In the genomic region with DNA sequence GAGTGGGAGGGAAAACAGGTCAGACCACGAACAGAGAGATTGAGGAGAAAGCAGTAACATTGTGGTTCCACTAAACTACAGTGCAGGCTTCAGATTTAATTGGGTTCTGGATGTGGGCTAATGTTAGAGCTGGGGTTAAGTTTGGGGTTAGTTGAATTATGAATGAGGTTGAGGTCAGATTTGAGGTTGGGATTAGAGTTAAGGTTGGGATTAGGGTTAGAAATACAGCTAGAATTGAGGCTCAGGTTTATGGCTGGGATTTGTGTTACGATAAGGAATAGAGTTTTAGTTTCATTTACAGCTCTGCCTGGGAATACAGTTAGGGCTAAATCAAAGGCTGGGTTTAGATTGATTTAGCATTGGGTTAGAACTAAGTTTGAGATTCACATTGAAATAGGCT, we compare ENCODE assay signal across 34 cellular contexts. TPM values are rescaled to one million over a fixed set of nuclear protein-coding genes. Genes with fewer than 3 reads are reported as not detected.
"Had no signal": no experiment of that assay in that cellular context is flagged by ENCODE, and none has a peak within 500 bp of the region (broad histone marks: within the 10 kb centered on the region; RNA-seq: fewer than 3 reads in every experiment).

No MANE protein-coding gene starts in this region.

- H3K9me3 ChIP-seq: ovary, psoas muscle, right lobe of liver, sigmoid colon, stomach, thoracic aorta, thyroid gland, tibial nerve, upper lobe of left lung, vagina had no signal

- H3K9ac ChIP-seq: parathyroid adenoma had no signal

- H3K4me3 Mint-ChIP-seq: natural killer cell; nephron progenitor cell; neural crest cell; stimulated activated effector memory CD8-positive, alpha-beta T cell treated with anti-CD3 and anti-CD28 coated beads, Interleukin-12 subunit alpha, Interleukin-12 subunit beta, amount 100 ng/mL, for 72 hours; stimulated activated naive B cell treated with anti-CD40 and anti-IgM and Interleukin-4, amounts not matched to agents 10 μg/mL and 1 μg/mL and 100 μg/mL, for 72 hours; stimulated activated naive CD8-positive, alpha-beta T cell treated with anti-CD3 and anti-CD28 coated beads, Interleukin-15, Interleukin-2, amounts not matched to agents 100 ng/mL and 50 ng/mL, for 24 hours had no signal

- H3K27ac Mint-ChIP-seq: nephron progenitor cell; progenitor cell of endocrine pancreas; stimulated activated naive B cell treated with anti-CD40 and anti-IgM and Interleukin-4, amounts not matched to agents 10 μg/mL and 1 μg/mL and 100 μg/mL, for 72 hours; stimulated activated naive CD8-positive, alpha-beta T cell treated with anti-CD3 and anti-CD28 coated beads, Interleukin-15, Interleukin-2, amounts not matched to agents 100 ng/mL and 50 ng/mL, for 24 hours had no signal

- H3K4me1 Mint-ChIP-seq: neural crest cell had no signal

- FAIRE-seq: small intestine, urothelium cell line had no signal

- H2AFZ ChIP-seq: parathyroid adenoma had no signal

- H3K79me2 ChIP-seq: parathyroid adenoma had no signal

- DNase-seq: natural killer cell; nephron progenitor cell; occipital lobe; ovary; psoas muscle; right cardiac atrium; right lobe of liver; sigmoid colon; small intestine; stimulated activated CD4-positive, alpha-beta T cell treated with anti-CD3 and anti-CD28 coated beads, Interleukin-15, amount 100 ng/mL, for 24 hours; stimulated activated CD4-positive, alpha-beta T cell treated with anti-CD3 and anti-CD28 coated beads, Interleukin-2, amount 100 ng/mL, for 24 hours; stimulated activated CD4-positive, alpha-beta T cell treated with anti-CD3 and anti-CD28 coated beads, Interleukin-2, amount 100 ng/mL, for 48 hours; stimulated activated CD4-positive, alpha-beta T cell treated with anti-CD3 and anti-CD28 coated beads, Interleukin-4, amount 100 ng/mL, for 24 hours; stimulated activated naive B cell treated with anti-CD40 and anti-IgM and Interleukin-4, amounts not matched to agents 10 μg/mL and 1 μg/mL and 100 μg/mL, for 72 hours; stimulated activated naive CD4-positive, alpha-beta T cell treated with Interleukin-2 at 50 U/mL for 16 hours; stomach; thyroid gland; trophoblast cell; upper lobe of left lung had no signal

- H3K9me3 Mint-ChIP-seq: natural killer cell; nephron progenitor cell; neural crest cell; stimulated activated effector memory CD8-positive, alpha-beta T cell treated with anti-CD3 and anti-CD28 coated beads, Interleukin-12 subunit alpha, Interleukin-12 subunit beta, amount 100 ng/mL, for 72 hours; stimulated activated naive B cell treated with anti-CD40 and anti-IgM and Interleukin-4, amounts not matched to agents 10 μg/mL and 1 μg/mL and 100 μg/mL, for 72 hours; stimulated activated naive CD8-positive, alpha-beta T cell treated with anti-CD3 and anti-CD28 coated beads, Interleukin-15, Interleukin-2, amounts not matched to agents 100 ng/mL and 50 ng/mL, for 24 hours had no signal

- H3K4me1 ChIP-seq: psoas muscle had no signal

- H3K36me3 Mint-ChIP-seq: natural killer cell; stimulated activated effector memory CD8-positive, alpha-beta T cell treated with anti-CD3 and anti-CD28 coated beads, Interleukin-12 subunit alpha, Interleukin-12 subunit beta, amount 100 ng/mL, for 72 hours had no signal

- H3K36me3 ChIP-seq: ovary, right lobe of liver, sigmoid colon, thoracic aorta, thyroid gland, vagina had no signal

- H3K27me3 ChIP-seq: ovary, right lobe of liver, sigmoid colon, thyroid gland, tibial nerve, upper lobe of left lung, vagina had no signal

- H3K4me3 ChIP-seq: ovary, psoas muscle, right lobe of liver, sigmoid colon, stomach, thoracic aorta, thyroid gland, tibial nerve, upper lobe of left lung, vagina had no signal

- H3K27ac ChIP-seq: ovary, parathyroid adenoma, psoas muscle, right lobe of liver, sigmoid colon, stomach, thoracic aorta, thyroid gland, tibial nerve, upper lobe of left lung, vagina had no signal

- ATAC-seq: natural killer cell; psoas muscle; right cardiac atrium; right lobe of liver; stimulated activated effector memory CD8-positive, alpha-beta T cell treated with anti-CD3 and anti-CD28 coated beads, Interleukin-12 subunit alpha, Interleukin-12 subunit beta, amount 100 ng/mL, for 72 hours; stimulated activated naive B cell treated with anti-CD40 and anti-IgM and Interleukin-4, amounts not matched to agents 10 μg/mL and 1 μg/mL and 100 μg/mL, for 72 hours had no signal

RNA-seq across cellular contexts. Expression of gene VSIG8, which starts 1.8 kb away (rescaled TPM):
- total RNA-seq: natural killer cell, neural crest cell, occipital lobe, osteoblast, progenitor cell of endocrine pancreas, psoas muscle, renal cortical epithelial cell, right lobe of liver, sigmoid colon, skeletal muscle tissue, subcutaneous adipose tissue, temporal lobe, thoracic aorta, ureter, vagina had no signal
- polyA plus RNA-seq: psoas muscle had no signal

RNA-seq across cellular contexts. Expression of gene CFAP45, which starts 35.7 kb away (rescaled TPM):
- total RNA-seq: neural crest cell, right lobe of liver, skeletal muscle tissue, vagina had no signal

RNA-seq across cellular contexts. Expression of gene SLAMF8, which starts 37.6 kb away (rescaled TPM):
- total RNA-seq: neural crest cell, occipital lobe, progenitor cell of endocrine pancreas, temporal lobe had no signal
